Comparison of ENCODE assay signal across 1 cellular context in genomic region chr6:24504642-24505586, GRCh38.
TF ChIP-seq lines count a peak whose summit lies in the region.

No MANE protein-coding gene starts in this region.

TF ChIP-seq in HepG2, 621 proteins besides CTCF, POLR2A, EP300 and RAD21 (continued from another document and continues in another):
- TF ChIP-seq UBTF (CRISPR knock-in tag; IDR thresholded peaks at IDR 0.05), result peak; percentile 70
- peak; percentile 53; the same call in 1 of the 2 replicates for TF ChIP-seq YEATS4 (CRISPR knock-in tag; IDR thresholded peaks at IDR 0.05; ENCODE audit: borderline replicate concordance)
- TF ChIP-seq PLRG1 (conservative IDR thresholded peaks at IDR 0.05), result no peak
- TF ChIP-seq ZNF839 (CRISPR knock-in tag; IDR thresholded peaks at IDR 0.05; ENCODE audit: borderline replicate concordance), result no peak
- peak; percentile 88 for TF ChIP-seq ELF1 (CRISPR knock-in tag; IDR thresholded peaks at IDR 0.05)
- TF ChIP-seq SRSF4 (IDR thresholded peaks at IDR 0.05; ENCODE audit: low read depth, low read length, poor library complexity, severe bottlenecking), result no peak
- TF ChIP-seq ZNF264 (CRISPR knock-in tag; IDR thresholded peaks at IDR 0.05), result peak; percentile 56
- TF ChIP-seq ZBTB26 (CRISPR knock-in tag; IDR thresholded peaks at IDR 0.05; ENCODE audit: borderline replicate concordance), result peak; percentile 51; the same call in 1 of the 2 replicates
- peak; percentile 72 for TF ChIP-seq MED1 (CRISPR knock-in tag; IDR thresholded peaks at IDR 0.05)
- TF ChIP-seq NR2C2 (CRISPR knock-in tag; IDR thresholded peaks at IDR 0.05; ENCODE audit: borderline replicate concordance), result peak; percentile 32; the same call in 1 of the 2 replicates
- TF ChIP-seq ZNF709 (CRISPR knock-in tag; IDR thresholded peaks at IDR 0.05), result 0 out of 2 replicates have a peak, but pooled peaks have one; percentile 55
- peak; percentile 20; the same call in 1 of the 2 replicates for TF ChIP-seq MXD4 (CRISPR knock-in tag; IDR thresholded peaks at IDR 0.05)
- peak; percentile 81 for TF ChIP-seq GABPB1 (CRISPR knock-in tag; IDR thresholded peaks at IDR 0.05)
- no peak for TF ChIP-seq ZNF670 (CRISPR knock-in tag; IDR thresholded peaks at IDR 0.05; ENCODE audit: borderline replicate concordance)
- TF ChIP-seq HDAC1 (CRISPR knock-in tag; IDR thresholded peaks at IDR 0.05), result peak; percentile 76
- peak; percentile 21 for TF ChIP-seq ZNF18 (CRISPR knock-in tag; IDR thresholded peaks at IDR 0.05; ENCODE audit: insufficient replicate concordance)
- 0 out of 2 replicates have a peak, but pooled peaks have one; percentile 64 for TF ChIP-seq ZNF619 (CRISPR knock-in tag; IDR thresholded peaks at IDR 0.05)
- TF ChIP-seq FOXC1 (CRISPR knock-in tag; IDR thresholded peaks at IDR 0.05; ENCODE audit: borderline replicate concordance), result no peak
- TF ChIP-seq ZNF280B (CRISPR knock-in tag; IDR thresholded peaks at IDR 0.05; ENCODE audit: borderline replicate concordance), result no peak
- TF ChIP-seq ZNF225 (CRISPR knock-in tag; IDR thresholded peaks at IDR 0.05), result no peak
- peak; percentile 47; the same call in 1 of the 2 replicates for TF ChIP-seq EHMT2 (IDR thresholded peaks at IDR 0.05; ENCODE audit: borderline replicate concordance, low read depth, low read length)
- TF ChIP-seq ZFP90 (CRISPR knock-in tag; IDR thresholded peaks at IDR 0.05; ENCODE audit: borderline replicate concordance), result peak; percentile 57; the same call in 1 of the 2 replicates
- TF ChIP-seq ZNF558 (CRISPR knock-in tag; IDR thresholded peaks at IDR 0.05; ENCODE audit: borderline replicate concordance), result no peak
- TF ChIP-seq AHR (CRISPR knock-in tag; IDR thresholded peaks at IDR 0.05), result 0 out of 2 replicates have a peak, but pooled peaks have one; percentile 51
- peak; percentile 24; the same call in 1 of the 2 replicates for TF ChIP-seq ZNF121 (CRISPR knock-in tag; IDR thresholded peaks at IDR 0.05)
- no peak for TF ChIP-seq ESRRA (CRISPR knock-in tag; IDR thresholded peaks at IDR 0.05; ENCODE audit: low read depth)
- TF ChIP-seq ZNF276 (CRISPR knock-in tag; IDR thresholded peaks at IDR 0.05; ENCODE audit: low read depth), result 0 out of 2 replicates have a peak, but pooled peaks have one; percentile 48
- peak; percentile 32; the same call in 1 of the 2 replicates for TF ChIP-seq ZNF607 (CRISPR knock-in tag; IDR thresholded peaks at IDR 0.05; ENCODE audit: borderline replicate concordance)
- 0 out of 2 replicates have a peak, but pooled peaks have one; percentile 68 for TF ChIP-seq SNAPC4 (CRISPR knock-in tag; IDR thresholded peaks at IDR 0.05)
- TF ChIP-seq FOXA3 (CRISPR knock-in tag; IDR thresholded peaks at IDR 0.05), result peak; percentile 64
- no peak for TF ChIP-seq RFXAP (CRISPR knock-in tag; IDR thresholded peaks at IDR 0.05; ENCODE audit: borderline replicate concordance)
- no peak for TF ChIP-seq ZSCAN21 (CRISPR knock-in tag; IDR thresholded peaks at IDR 0.05; ENCODE audit: borderline replicate concordance)
- no peak for TF ChIP-seq JARID2 (CRISPR knock-in tag; IDR thresholded peaks at IDR 0.05; ENCODE audit: insufficient replicate concordance)
- no peak for TF ChIP-seq FOXA1 (IDR thresholded peaks at IDR 0.05)
- TF ChIP-seq FOXA1 (CRISPR knock-in tag; IDR thresholded peaks at IDR 0.05), result 0 out of 2 replicates have a peak, but pooled peaks have one; percentile 37
- peak; percentile 29; the same call in 1 of the 2 replicates for TF ChIP-seq ZSCAN31 (CRISPR knock-in tag; IDR thresholded peaks at IDR 0.05; ENCODE audit: low read depth)
- 0 out of 2 replicates have a peak, but pooled peaks have one; percentile 17 for TF ChIP-seq TAF1 (CRISPR knock-in tag; IDR thresholded peaks at IDR 0.05)
- TF ChIP-seq ZMYM4 (CRISPR knock-in tag; IDR thresholded peaks at IDR 0.05), result peak; percentile 87
- peak; percentile 94 for TF ChIP-seq MTA1 (CRISPR knock-in tag; IDR thresholded peaks at IDR 0.05; ENCODE audit: borderline replicate concordance)
- TF ChIP-seq PRDM10 (CRISPR knock-in tag; IDR thresholded peaks at IDR 0.05; ENCODE audit: low read depth), result peak; percentile 44; the same call in 1 of the 2 replicates
- 0 out of 2 replicates have a peak, but pooled peaks have one; percentile 14 for TF ChIP-seq SIX4 (CRISPR knock-in tag; IDR thresholded peaks at IDR 0.05)
- TF ChIP-seq KMT2B (CRISPR knock-in tag; IDR thresholded peaks at IDR 0.05), result 0 out of 2 replicates have a peak, but pooled peaks have one; percentile 56
- TF ChIP-seq HNF4G (IDR thresholded peaks at IDR 0.05; ENCODE audit: borderline replicate concordance, low read depth, low read length), result peak; percentile 53; the same call in 1 of the 2 replicates
- no peak for TF ChIP-seq HNF4G (CRISPR knock-in tag; IDR thresholded peaks at IDR 0.05; ENCODE audit: borderline replicate concordance, low read depth)
- TF ChIP-seq ZNF124 (CRISPR knock-in tag; IDR thresholded peaks at IDR 0.05), result no peak; the same call in 1 of the 2 replicates
- TF ChIP-seq ZNF224 (CRISPR knock-in tag; IDR thresholded peaks at IDR 0.05), result no peak
